ENCODE assay signal across 20 cellular contexts in genomic region chr19:17027428-17027816, GRCh38. TPM values are rescaled to one million over a fixed set of nuclear protein-coding genes. Genes with fewer than 3 reads are reported as not detected.
DNase-seq lines count a peak whose midpoint lies in the region; ATAC-seq and TF ChIP-seq lines count a peak whose summit lies in the region.
"Had no signal": no experiment of that assay in that cellular context is flagged by ENCODE, and none has a peak within 500 bp of the region (broad histone marks: within the 10 kb centered on the region; RNA-seq: fewer than 3 reads in every experiment).

No MANE protein-coding gene starts in this region.

- H4K20me1 ChIP-seq in PC-9 (ENCODE audit: insufficient read depth): no peaks in the 10 kb centered on the region
- H4K20me1 ChIP-seq in hepatocyte (ENCODE audit: insufficient read depth, poor library complexity, severe bottlenecking): no peaks in the 10 kb centered on the region

- intact Hi-C loops in CD8-positive, alpha-beta T cell (cut with DNase I, micrococcal nuclease): no loop called here
- intact Hi-C loops in PC-9 (cut with micrococcal nuclease; ENCODE audit: unreplicated experiment): no loop called here

- no peak overlapping the region for H2BK5ac ChIP-seq in neuronal stem cell (ENCODE audit: low read length)

- peaks cover 8% of the 10 kb centered on the region for H3K4me1 Mint-ChIP-seq in CD8-positive, alpha-beta T cell (ENCODE audit: low read depth)
- H3K4me1 Mint-ChIP-seq: activated naive CD8-positive, alpha-beta T cell treated with anti-CD3 and anti-CD28 coated beads, Interleukin-2, amount 10 ng/mL, durations not matched to agents 7 days and 5 days had no signal

- H3K4me3 ChIP-seq in CD8-positive, alpha-beta T cell (ENCODE audit: low read depth, low read length): no peak overlapping the region
- H3K4me3 ChIP-seq in PC-9 (no peak overlapping the region), hepatocyte (no peak overlapping the region), neuronal stem cell (ENCODE audit: low read length in 2 of 2) (peak overlapping the region in 1 of 2 donors; percentile 55)
- H3K4me3 ChIP-seq: right lobe of liver had no signal

- H3K4me2 ChIP-seq in PC-9: peak overlapping the region; percentile 23; the same call in 1 of the 2 replicates
- H3K4me2 ChIP-seq in hepatocyte: peak overlapping the region; percentile 95
- peak overlapping the region; percentile 43 for H3K4me2 ChIP-seq in neuronal stem cell (ENCODE audit: insufficient read depth, low read length, poor library complexity, severe bottlenecking)

- no TSS peak for BruUV-seq in PC-9 (replicated peaks; lab: Mats Ljungman, UMichigan)

- peaks cover 5% of the 10 kb centered on the region for H3K36me3 Mint-ChIP-seq in CD8-positive, alpha-beta T cell

- H3K27me3 ChIP-seq in CD8-positive, alpha-beta T cell (ENCODE audit: insufficient read depth, low read length): no peaks in the 10 kb centered on the region
- H3K27me3 ChIP-seq in PC-9 (ENCODE audit: insufficient read depth, low read depth) (no peaks in the 10 kb centered on the region), hepatocyte (peaks cover 7% of the 10 kb centered on the region), neuronal stem cell (ENCODE audit: control insufficient read depth in 3 of 3, insufficient read depth in 3 of 3, low read depth in 1 of 3, low read length in 3 of 3) (peaks cover 0 to 8% (median 0%) of the 10 kb centered on the region in 3 experiments)
- H3K27me3 ChIP-seq: right lobe of liver had no signal

- H3K27ac ChIP-seq in CD8-positive, alpha-beta T cell (ENCODE audit: low read depth, low read length): no peak overlapping the region
- no peak overlapping the region for H3K27ac ChIP-seq in PC-9
- no peak overlapping the region for H3K27ac ChIP-seq in hepatocyte
- no peak overlapping the region for H3K27ac ChIP-seq in neuronal stem cell (replicated peaks; ENCODE audit: low read length)
- H3K27ac ChIP-seq: breast epithelium, HL-60, right lobe of liver had no signal

- peaks cover 56% of the 10 kb centered on the region for H3F3A ChIP-seq in PC-9 (ENCODE audit: insufficient read depth, low read depth)

- no peaks in the 10 kb centered on the region for H3K4me1 ChIP-seq in CD8-positive, alpha-beta T cell (ENCODE audit: insufficient read depth, low read length)
- H3K4me1 ChIP-seq in PC-9 (replicated peaks; ENCODE audit: insufficient read depth): peaks cover 40% of the 10 kb centered on the region
- H3K4me1 ChIP-seq in hepatocyte (ENCODE audit: insufficient read depth): peaks cover 10% of the 10 kb centered on the region
- H3K4me1 ChIP-seq in neuronal stem cell (ENCODE audit: control insufficient read depth in 2 of 2, insufficient read depth in 1 of 2, low read depth in 1 of 2, low read length in 2 of 2): peaks cover 4 to 9% of the 10 kb centered on the region in 2 donors
- H3K4me1 ChIP-seq: breast epithelium, right lobe of liver had no signal

- H3K18ac ChIP-seq in neuronal stem cell (ENCODE audit: low read length): peak overlapping the region; percentile 96

- H2BK120ac ChIP-seq in neuronal stem cell (ENCODE audit: low read depth, low read length): no peak overlapping the region

- H3K14ac ChIP-seq in neuronal stem cell (ENCODE audit: low read length): no peak overlapping the region

- no peak overlapping the region for H3K4ac ChIP-seq in neuronal stem cell (ENCODE audit: low read length)

- H3K9me3 Mint-ChIP-seq in CD8-positive, alpha-beta T cell: peaks cover 19% of the 10 kb centered on the region

- H3K4me3 Mint-ChIP-seq in CD8-positive, alpha-beta T cell: peak overlapping the region; percentile 8
- H3K4me3 Mint-ChIP-seq: activated naive CD8-positive, alpha-beta T cell treated with anti-CD3 and anti-CD28 coated beads, Interleukin-2, amount 10 ng/mL, durations not matched to agents 7 days and 5 days had no signal

- no peak for DNase-seq in CD8-positive, alpha-beta T cell
- no peak for DNase-seq in PC-9
- DNase-seq in hepatocyte (ENCODE audit: low spot score): no peak
- no peak for DNase-seq in neuronal stem cell (ENCODE audit: low spot score)
- DNase-seq in epidermal melanocyte (ENCODE audit: insufficient read length, low spot score): no peak
- DNase-seq in hypothalamus (lab: John Stamatoyannopoulos, UW): no peak
- no peak for DNase-seq in C1 segment of cervical spinal cord (lab: John Stamatoyannopoulos, UW)
- DNase-seq in NOMO-1 treated with DMSO at 0.1 percent for 48 hours (lab: John Stamatoyannopoulos, UW; ENCODE audit: unreplicated experiment): no peak
- DNase-seq: activated CD4-positive, alpha-beta T cell treated with anti-CD3 and anti-CD28 coated beads, Interleukin-2, amount 50 U/mL, for 48 hours; activated naive CD8-positive, alpha-beta T cell treated with anti-CD3 and anti-CD28 coated beads, Interleukin-2, amount 10 ng/mL, durations not matched to agents 7 days and 5 days; glutamatergic neuron; KG1; MV-4-11; NCI-H2029; NCI-H446 treated with DMSO at 0.1 percent for 48 hours; right lobe of liver; SHP77 had no signal

- H3K9me2 ChIP-seq in PC-9 (ENCODE audit: insufficient read depth) (no peaks in the 10 kb centered on the region), hepatocyte (replicated peaks; ENCODE audit: insufficient read depth) (no peaks in the 10 kb centered on the region)

- no peak for ATAC-seq in CD8-positive, alpha-beta T cell
- ATAC-seq: HCT116 had no signal

- no peak for TF ChIP-seq CTCF in CD8-positive, alpha-beta T cell (IDR thresholded peaks at IDR 0.05)
- no peak for TF ChIP-seq CTCF in PC-9 (conservative IDR thresholded peaks at IDR 0.05)
- TF ChIP-seq CTCF in hepatocyte (IDR thresholded peaks at IDR 0.05; ENCODE audit: poor library complexity): no peak

- peak overlapping the region; percentile 3 for H3K23ac ChIP-seq in neuronal stem cell (ENCODE audit: low read depth, low read length, poor library complexity)

- H2AFZ ChIP-seq in PC-9 (no peak overlapping the region), hepatocyte (no peak overlapping the region), neuronal stem cell (ENCODE audit: low read length) (peak overlapping the region; percentile 95)

- H3K79me2 ChIP-seq in PC-9 (ENCODE audit: low read depth) (peaks cover 27% of the 10 kb centered on the region), hepatocyte (no peaks in the 10 kb centered on the region)

- peaks cover 56% of the 10 kb centered on the region for H3K27me3 Mint-ChIP-seq in CD8-positive, alpha-beta T cell (ENCODE audit: low read depth)

- H2BK15ac ChIP-seq in neuronal stem cell (ENCODE audit: low read length): peak overlapping the region; percentile 11

- H3K27ac Mint-ChIP-seq in CD8-positive, alpha-beta T cell: no peak overlapping the region
- H3K27ac Mint-ChIP-seq: activated naive CD8-positive, alpha-beta T cell treated with anti-CD3 and anti-CD28 coated beads, Interleukin-2, amount 10 ng/mL, durations not matched to agents 7 days and 5 days had no signal

- H3K9ac ChIP-seq in neuronal stem cell (ENCODE audit: low read depth, low read length, poor library complexity): no peak overlapping the region

- H3K36me3 ChIP-seq in CD8-positive, alpha-beta T cell (ENCODE audit: insufficient read depth, low read length): no peaks in the 10 kb centered on the region
- H3K36me3 ChIP-seq in PC-9 (ENCODE audit: low read depth) (peaks cover 7% of the 10 kb centered on the region; the same call in 1 of the 2 replicates), hepatocyte (replicated peaks; ENCODE audit: insufficient read depth, low read depth) (no peaks in the 10 kb centered on the region), neuronal stem cell (replicated peaks in 1 of 2; ENCODE audit: control insufficient read depth in 2 of 2, insufficient read depth in 2 of 2, low read length in 2 of 2) (peaks cover 0 to 3% of the 10 kb centered on the region in 2 donors)
- H3K36me3 ChIP-seq: breast epithelium, right lobe of liver had no signal

- no peak overlapping the region for H4K8ac ChIP-seq in neuronal stem cell (ENCODE audit: low read depth, low read length)

- no peak overlapping the region for H4K91ac ChIP-seq in neuronal stem cell (ENCODE audit: low read depth, low read length, poor library complexity)

- POLR2A ChIA-PET in CD8-positive, alpha-beta T cell (lab: Charles Lee): no interaction called here
- POLR2A ChIA-PET in PC-9 (lab: Charles Lee; ENCODE audit: unreplicated experiment): interaction anchor here (0.6 kb wide), 1 partner anchor 1647 kb away, joined by 12 read pairs; no protein-coding TSS in a partner anchor

- H3K79me1 ChIP-seq in neuronal stem cell (ENCODE audit: low read depth, low read length): peaks cover 9% of the 10 kb centered on the region

- 38% methylated on average over 4 of the region's 6 CpGs for WGBS in hepatocyte (ENCODE audit: low lambda C conversion rate, missing lambda C conversion rate)
- no CpG with 5 or more reads among the region's 6 CpGs for WGBS in neuronal stem cell (ENCODE audit: extremely low coverage in 2 of 2, insufficient read length in 2 of 2, insufficient replicate concordance in 1 of 2), 2 donors

- CTCF ChIA-PET in CD8-positive, alpha-beta T cell (lab: Charles Lee): no interaction called here
- CTCF ChIA-PET in PC-9 (lab: Charles Lee): interaction anchor here (0.5 kb wide), 1 partner anchor 1218 kb away, joined by 4 read pairs; no protein-coding TSS in a partner anchor

- H3K9me3 ChIP-seq in CD8-positive, alpha-beta T cell (ENCODE audit: low read length): peaks cover 9% of the 10 kb centered on the region
- H3K9me3 ChIP-seq in PC-9 (ENCODE audit: insufficient read depth, low read depth) (no peaks in the 10 kb centered on the region), hepatocyte (ENCODE audit: low read depth) (no peaks in the 10 kb centered on the region), neuronal stem cell (replicated peaks in 1 of 2; ENCODE audit: control insufficient read depth in 2 of 2, insufficient read depth in 1 of 2, low read depth in 1 of 2, low read length in 2 of 2) (peaks cover 13 to 24% of the 10 kb centered on the region in 2 donors)
- H3K9me3 ChIP-seq: breast epithelium, right lobe of liver had no signal

- no peak overlapping the region for H2BK12ac ChIP-seq in neuronal stem cell (ENCODE audit: low read length)

- peak overlapping the region; percentile 23 for H2AK5ac ChIP-seq in neuronal stem cell (ENCODE audit: low read depth, low read length)

RNA-seq across cellular contexts. Expression of gene CPAMD8, which starts 0.8 kb away (rescaled TPM):
- under 1 TPM; 0.25 to 0.43 TPM for total RNA-seq in CD8-positive, alpha-beta T cell
- total RNA-seq in PC-9 (2021) (23.7 and 25.8 TPM in 2 replicates), hepatocyte (9.3 and 17.6 TPM in 2 replicates)
- 7.9 and 8.7 TPM in 2 replicates for polyA plus RNA-seq in hepatocyte
- polyA plus RNA-seq in neuronal stem cell (2013, experiment 1 of 2): 21.3 TPM
- 22.3 TPM for polyA plus RNA-seq in neuronal stem cell (2013, experiment 2 of 2)

RNA-seq across cellular contexts. Expression of gene HAUS8, which starts 47.8 kb away (rescaled TPM):
- 10 to 100 TPM; 29.3 to 33.9 TPM for total RNA-seq in CD8-positive, alpha-beta T cell
- 26.5 and 30.8 TPM in 2 replicates for total RNA-seq in PC-9 (2021)
- total RNA-seq in hepatocyte: 2.8 and 6.3 TPM in 2 replicates
- 5.5 and 8.5 TPM in 2 replicates for polyA plus RNA-seq in hepatocyte
- polyA plus RNA-seq in neuronal stem cell (2013, experiment 1 of 2): 26.5 TPM
- 27.2 TPM for polyA plus RNA-seq in neuronal stem cell (2013, experiment 2 of 2)

RNA-seq across cellular contexts. Expression of gene MYO9B, which starts 48.2 kb away (rescaled TPM):
- 100 to 1,000 TPM; 221 to 238 TPM for total RNA-seq in CD8-positive, alpha-beta T cell
- total RNA-seq in PC-9 (2021) (81.2 and 103 TPM in 2 replicates), hepatocyte (29.1 and 32.4 TPM in 2 replicates)
- polyA plus RNA-seq in hepatocyte: 29.3 and 29.9 TPM in 2 replicates
- 22.7 TPM for polyA plus RNA-seq in neuronal stem cell (2013, experiment 1 of 2)
- 23.8 TPM for polyA plus RNA-seq in neuronal stem cell (2013, experiment 2 of 2)

Comparison
In these comparisons a context has a peak if more than half of its experiments do, and no peak if none do; other contexts are left out.
1. H3K4me2 ChIP-seq: peak in every context shown above with its lines; median percentile 95 in hepatocyte; 43 in neuronal stem cell; 23 in PC-9.